Comparison of ENCODE assay signal across 15 cellular contexts in the genomic region with DNA sequence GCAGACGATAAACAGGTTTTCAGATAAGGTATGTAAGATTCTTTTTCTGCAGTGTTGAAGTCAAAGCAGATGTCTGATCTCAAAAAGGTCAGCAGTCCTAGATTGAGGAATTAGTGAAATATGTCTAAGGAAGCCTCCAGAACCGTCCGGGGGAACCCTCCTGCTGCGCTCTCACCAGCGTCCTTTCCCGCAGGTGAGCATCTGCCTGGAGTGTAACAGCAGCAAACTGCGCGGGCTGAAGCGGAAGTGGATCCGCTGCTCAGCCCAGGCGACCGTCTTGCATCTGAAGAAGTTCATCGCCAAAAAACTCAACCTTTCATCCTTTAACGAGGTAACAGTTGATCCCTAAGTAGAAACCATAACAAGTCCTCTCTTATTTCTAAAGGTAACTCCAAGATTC.
"Had no signal": no experiment of that assay in that cellular context is flagged by ENCODE, and none has a peak within 500 bp of the region (broad histone marks: within the 10 kb centered on the region; RNA-seq: fewer than 3 reads in every experiment).

No MANE protein-coding gene starts in this region.

- H3K4me1 ChIP-seq: transverse colon had no signal

- H3K9me3 Mint-ChIP-seq: stimulated activated naive CD8-positive, alpha-beta T cell treated with anti-CD3 and anti-CD28 coated beads, Interleukin-15, Interleukin-2, amounts not matched to agents 100 ng/mL and 50 ng/mL, for 24 hours had no signal

- ATAC-seq: left lobe of liver; mucosa of descending colon; naive thymus-derived CD4-positive, alpha-beta T cell had no signal

- H3K4me3 ChIP-seq: esophagus squamous epithelium, mucosa of descending colon, spleen, transverse colon, vagina had no signal

- H3K4me3 Mint-ChIP-seq: dendritic cell treated with granulocyte-macrophage colony-stimulating factor and Interleukin-4, amounts not matched to agents 40 ng/mL and 50 ng/mL, for 4 days; naive thymus-derived CD4-positive, alpha-beta T cell; stimulated activated naive CD8-positive, alpha-beta T cell treated with anti-CD3 and anti-CD28 coated beads, Interleukin-15, Interleukin-2, amounts not matched to agents 100 ng/mL and 50 ng/mL, for 24 hours had no signal

- H3K27ac Mint-ChIP-seq: dendritic cell treated with granulocyte-macrophage colony-stimulating factor and Interleukin-4, amounts not matched to agents 40 ng/mL and 50 ng/mL, for 4 days had no signal

- H3K27ac ChIP-seq: esophagus squamous epithelium, spleen, transverse colon, vagina had no signal

- H3K27me3 Mint-ChIP-seq: dendritic cell treated with granulocyte-macrophage colony-stimulating factor and Interleukin-4, amounts not matched to agents 40 ng/mL and 50 ng/mL, for 4 days; naive thymus-derived CD4-positive, alpha-beta T cell; stimulated activated naive CD8-positive, alpha-beta T cell treated with anti-CD3 and anti-CD28 coated beads, Interleukin-15, Interleukin-2, amounts not matched to agents 100 ng/mL and 50 ng/mL, for 24 hours had no signal

- DNase-seq: activated CD4-positive, alpha-beta T cell treated with anti-CD3 and anti-CD28 coated beads, Interleukin-2, amount 50 U/mL, for 48 hours; activated naive CD4-positive, alpha-beta T cell; effector CD8-positive, alpha-beta T cell; esophagus squamous epithelium; hypothalamus; islet precursor cell; naive thymus-derived CD4-positive, alpha-beta T cell; spleen; T-helper 2 cell; transverse colon had no signal

- H3K9me3 ChIP-seq: esophagus squamous epithelium, mucosa of descending colon, spleen, transverse colon, vagina had no signal

- H3K27me3 ChIP-seq: esophagus squamous epithelium, spleen, transverse colon, vagina had no signal
